Comparison of ENCODE assay signal across 14 cellular contexts in genomic region chr3:58164916-58165821, GRCh38. TPM values are rescaled to one million over a fixed set of nuclear protein-coding genes. Genes with fewer than 3 reads are reported as not detected.
A peak's percentile ranks its signal among the peaks of the same experiment; 100 is the strongest.
DNase-seq lines count a peak whose midpoint lies in the region; ATAC-seq, FAIRE-seq and TF ChIP-seq lines count a peak whose summit lies in the region.
"Had no signal": no experiment of that assay in that cellular context is flagged by ENCODE, and none has a peak within 500 bp of the region (broad histone marks: within the 10 kb centered on the region; RNA-seq: fewer than 3 reads in every experiment).

No MANE protein-coding gene starts in this region.

- peaks cover 72% of the 10 kb centered on the region for H3K4me1 ChIP-seq in HepG2 (ENCODE audit: insufficient read depth, low read length)
- peaks cover 34 to 48% of the 10 kb centered on the region in 2 donors for H3K4me1 ChIP-seq in thyroid gland

- no peak overlapping the region for H3K4me3 Mint-ChIP-seq in brain
- H3K4me3 Mint-ChIP-seq: stimulated activated memory B cell treated with anti-CD40 and anti-IgM and Interleukin-4, amounts not matched to agents 10 μg/mL and 1 μg/mL and 100 μg/mL, for 72 hours had no signal

- H3K27ac ChIP-seq in HepG2 (ENCODE audit: extremely low read length, insufficient read depth, low read length) (peak overlapping the region; percentile 42), thyroid gland (peak overlapping the region; percentile 89 to 95 (median 95))
- H3K27ac ChIP-seq: 22Rv1, SK-N-MC had no signal

- TF ChIP-seq EP300 in HepG2 (IDR thresholded peaks at IDR 0.05; ENCODE audit: low read depth in 2 of 2, low read length in 2 of 2) = no peak
- no peak for TF ChIP-seq EP300 in HepG2 (CRISPR knock-in tag; IDR thresholded peaks at IDR 0.05; ENCODE audit: borderline replicate concordance)

- no peaks in the 10 kb centered on the region for H3K79me2 ChIP-seq in HepG2 (ENCODE audit: insufficient read depth, low read length)

- H3K27ac Mint-ChIP-seq in brain = peak overlapping the region in 3 of 5 experiments; percentile 28 to 56 (median 42)
- H3K27ac Mint-ChIP-seq: stimulated activated memory B cell treated with anti-CD40 and anti-IgM and Interleukin-4, amounts not matched to agents 10 μg/mL and 1 μg/mL and 100 μg/mL, for 72 hours had no signal

- H3K36me3 ChIP-seq in HepG2 (replicated peaks in 1 of 2; ENCODE audit: control insufficient read depth in 1 of 2, insufficient read depth in 2 of 2, low read length in 2 of 2) = peaks cover 41 to 63% of the 10 kb centered on the region in 2 experiments
- H3K36me3 ChIP-seq in thyroid gland = peaks cover 19 to 25% of the 10 kb centered on the region in 2 donors

- TF ChIP-seq RAD21 in HepG2 (CRISPR knock-in tag; IDR thresholded peaks at IDR 0.05) = no peak

- intact Hi-C loops in HepG2 (cut with micrococcal nuclease; ENCODE audit: unreplicated experiment) = no loop called here
- intact Hi-C loops in thyroid gland (cut with DNase I) = no loop called here

- CTCF ChIA-PET in HepG2 (lab: Yijun Ruan, JAX; ENCODE audit: low intra/inter-chr PET ratio, low total read pairs) = no interaction called here

- no peak overlapping the region for H3K9ac ChIP-seq in HepG2 (ENCODE audit: insufficient read depth, low read depth, low read length)

- TF ChIP-seq CTCF in brain (conservative IDR thresholded peaks at IDR 0.05) (no peak), HepG2 (CRISPR knock-in tag; IDR thresholded peaks at IDR 0.05) (no peak), thyroid gland (IDR thresholded peaks at IDR 0.05) (no peak)

- ATAC-seq in HepG2 = peak; percentile 2; the same call in 1 of the 3 replicates
- ATAC-seq: stimulated activated memory B cell treated with anti-CD40 and anti-IgM and Interleukin-4, amounts not matched to agents 10 μg/mL and 1 μg/mL and 100 μg/mL, for 72 hours had no signal

- peaks cover 59% of the 10 kb centered on the region for H3K36me3 Mint-ChIP-seq in brain

- FAIRE-seq in HepG2 (lab: Jason Lieb, UNC) = no peak
- FAIRE-seq: bronchial epithelial cell had no signal

- DNase-seq in DMS 273 (lab: John Stamatoyannopoulos, UW; ENCODE audit: unreplicated experiment) (peak; percentile 11), DMS 273 treated with DMSO at 0.1 percent for 48 hours (lab: John Stamatoyannopoulos, UW) (no peak), HepG2 (ENCODE audit: low spot score) (peak; percentile 52), thyroid gland (peak; percentile 42 to 63), NCI-H128 (lab: John Stamatoyannopoulos, UW; ENCODE audit: unreplicated experiment) (no peak), HCEC 1CT (no peak)
- no peak for DNase-seq in activated naive CD4-positive, alpha-beta T cell treated with anti-CD3 and anti-CD28 coated beads, Interleukin-2, amount 50 U/mL, for 16 hours
- DNase-seq: GDM1 had no signal

- H3K9me3 Mint-ChIP-seq in brain = peaks cover 0 to 2% (median 0%) of the 10 kb centered on the region in 5 experiments
- H3K9me3 Mint-ChIP-seq: stimulated activated memory B cell treated with anti-CD40 and anti-IgM and Interleukin-4, amounts not matched to agents 10 μg/mL and 1 μg/mL and 100 μg/mL, for 72 hours had no signal

- no peaks in the 10 kb centered on the region; the same call in 1 of the 2 replicates for H4K20me1 ChIP-seq in HepG2 (ENCODE audit: insufficient read depth, low read length)

- H3K4me2 ChIP-seq in HepG2 (ENCODE audit: low read depth, low read length) = no peak overlapping the region

- H3K4me3 ChIP-seq in HepG2 (replicated peaks in 1 of 3; ENCODE audit: insufficient read depth in 1 of 3, low read depth in 2 of 3, low read length in 3 of 3) (no peak overlapping the region), thyroid gland (replicated peaks in 1 of 3) (no peak overlapping the region)
- H3K4me3 ChIP-seq: SK-N-MC had no signal

- H3K27me3 Mint-ChIP-seq in brain = no peaks in the 10 kb centered on the region
- H3K27me3 Mint-ChIP-seq: stimulated activated memory B cell treated with anti-CD40 and anti-IgM and Interleukin-4, amounts not matched to agents 10 μg/mL and 1 μg/mL and 100 μg/mL, for 72 hours had no signal

- BruUV-seq in HepG2 (replicated peaks; lab: Mats Ljungman, UMichigan) = no TSS peak

- H3K27me3 ChIP-seq in HepG2 (ENCODE audit: control insufficient read depth in 1 of 2, insufficient read depth in 2 of 2, low read length in 2 of 2) = no peaks in the 10 kb centered on the region
- no peaks in the 10 kb centered on the region for H3K27me3 ChIP-seq in thyroid gland

- 87% methylated on average over 8 of the region's 15 CpGs for WGBS in HepG2 (ENCODE audit: low lambda C conversion rate)
- WGBS in thyroid gland, 2 donors = 43 to 48% methylated on average over 13 of the region's 15 CpGs

- POLR2A ChIA-PET in HepG2 (lab: Yijun Ruan, JAX) = interaction anchor here (1.7 kb wide), 1 partner anchor 11 kb away, joined by 6 read pairs; no protein-coding TSS in a partner anchor

- no peaks in the 10 kb centered on the region for H3K9me3 ChIP-seq in HepG2 (ENCODE audit: low read length)
- no peaks in the 10 kb centered on the region for H3K9me3 ChIP-seq in thyroid gland

- H3K4me1 Mint-ChIP-seq in brain = peaks cover 35% of the 10 kb centered on the region
- H3K4me1 Mint-ChIP-seq: stimulated activated memory B cell treated with anti-CD40 and anti-IgM and Interleukin-4, amounts not matched to agents 10 μg/mL and 1 μg/mL and 100 μg/mL, for 72 hours had no signal

- in situ Hi-C loops in HepG2 (cut with HindIII; ENCODE audit: extremely low pct_ligation_motif_present, low pct_unique_long_range_greater_than_20kb) = no loop called here

- H2AFZ ChIP-seq in HepG2 (ENCODE audit: low read length) = no peak overlapping the region

- TF ChIP-seq POLR2A in HepG2 (IDR thresholded peaks at IDR 0.05; ENCODE audit: insufficient read depth in 1 of 2, low read depth in 2 of 2, low read length in 2 of 2) (no peak), thyroid gland (IDR thresholded peaks at IDR 0.05) (peak in 1 of 2 donors; percentile 21)

TF ChIP-seq in HepG2, 621 proteins besides CTCF, POLR2A, EP300 and RAD21 (continues in another document):
- TF ChIP-seq, protein P1, sequence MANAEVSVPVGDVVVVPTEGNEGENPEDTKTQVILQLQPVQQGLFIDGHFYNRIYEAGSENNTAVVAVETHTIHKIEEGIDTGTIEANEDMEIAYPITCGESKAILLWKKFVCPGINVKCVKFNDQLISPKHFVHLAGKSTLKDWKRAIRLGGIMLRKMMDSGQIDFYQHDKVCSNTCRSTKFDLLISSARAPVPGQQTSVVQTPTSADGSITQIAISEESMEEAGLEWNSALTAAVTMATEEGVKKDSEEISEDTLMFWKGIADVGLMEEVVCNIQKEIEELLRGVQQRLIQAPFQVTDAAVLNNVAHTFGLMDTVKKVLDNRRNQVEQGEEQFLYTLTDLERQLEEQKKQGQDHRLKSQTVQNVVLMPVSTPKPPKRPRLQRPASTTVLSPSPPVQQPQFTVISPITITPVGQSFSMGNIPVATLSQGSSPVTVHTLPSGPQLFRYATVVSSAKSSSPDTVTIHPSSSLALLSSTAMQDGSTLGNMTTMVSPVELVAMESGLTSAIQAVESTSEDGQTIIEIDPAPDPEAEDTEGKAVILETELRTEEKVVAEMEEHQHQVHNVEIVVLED (CRISPR knock-in tag; IDR thresholded peaks at IDR 0.05; ENCODE audit: borderline replicate concordance) = no peak

RNA-seq across cellular contexts. Expression of gene DNASE1L3, which starts 45.6 kb away (rescaled TPM):
- polyA plus RNA-seq in brain (ENCODE audit: insufficient read depth, low read depth, low replicate concordance) (0.80 TPM), HepG2 (2011; rRNA removed) (1.0 and 1.7 TPM in 2 replicates)
- total RNA-seq in HepG2 (2016; rRNA removed; fragmentation: Illumina TruSeq; extraction: Trizol) (0.55 and 0.86 TPM in 2 replicates), thyroid gland (10 to 100 TPM in 3 of 4 donors, 1 to 10 TPM in 1; 5.7 to 53.3 (median 14.1) TPM)
- 0.30 TPM in 1 of 2 replicates, not detected in the other for total RNA-seq in HepG2 (2016; cell fraction: cytosol; rRNA removed; fragmentation: Illumina TruSeq; extraction: Trizol; ENCODE audit: low read depth)
- total RNA-seq in HepG2 (2016; cell fraction: insoluble cytoplasmic fraction; rRNA removed; fragmentation: Illumina TruSeq; extraction: Trizol) = 0.61 and 0.73 TPM in 2 replicates
- total RNA-seq in HepG2 (2016; cell fraction: membrane; rRNA removed; fragmentation: Illumina TruSeq; extraction: Trizol) = 0.53 and 1.1 TPM in 2 replicates
- 0.22 TPM in 1 of 2 replicates, not detected in the other for total RNA-seq in HepG2 (2016; cell fraction: nucleus; rRNA removed; fragmentation: Illumina TruSeq; extraction: Trizol)
- 1.0 and 1.3 TPM in 2 replicates for polyA plus RNA-seq in HepG2 (2011; cell fraction: cytosol; rRNA removed)
- 0.43 and 0.51 TPM in 2 replicates for polyA plus RNA-seq in HepG2 (2011; cell fraction: nucleus; rRNA removed)
- polyA plus RNA-seq in HepG2 (2012) = 0.33 and 2.5 TPM in 2 replicates
- 0.27 and 0.35 TPM in 2 replicates for polyA plus RNA-seq in HepG2 (2016; cell fraction: cytosol; fragmentation: Illumina TruSeq; extraction: Trizol; ENCODE audit: low read depth)
- polyA plus RNA-seq in HepG2 (2016; cell fraction: insoluble cytoplasmic fraction; fragmentation: Illumina TruSeq; extraction: Trizol; ENCODE audit: low read depth) = 0.44 and 0.59 TPM in 2 replicates
- polyA plus RNA-seq in HepG2 (2016; cell fraction: membrane; fragmentation: Illumina TruSeq; extraction: Trizol; ENCODE audit: low read depth) = 0.34 and 0.37 TPM in 2 replicates
- polyA plus RNA-seq in HepG2 (2016; cell fraction: nucleus; fragmentation: Illumina TruSeq; extraction: Trizol; ENCODE audit: insufficient read depth, low read depth) = 0.55 TPM in 1 of 2 replicates, not detected in the other
- 0.14 and 1.8 TPM in 2 replicates for polyA minus RNA-seq in HepG2 (2011; rRNA and poly(A)+ RNA removed; ENCODE audit: low replicate concordance)
- polyA minus RNA-seq in HepG2 (2011; cell fraction: cytosol; rRNA and poly(A)+ RNA removed) = 0.88 TPM in 1 of 2 replicates, not detected in the other
- 0.77 and 0.87 TPM in 2 replicates for polyA minus RNA-seq in HepG2 (2011; cell fraction: nucleus; rRNA and poly(A)+ RNA removed)
- total RNA-seq: bronchial epithelial cell, LHCN-M2 had no signal

Comparison
In these comparisons a context has a peak if more than half of its experiments do, and no peak if none do; other contexts are left out.
1. DNase-seq: peak in DMS 273 (single experiment), HepG2 (single experiment) and thyroid gland (2 of 2); none in DMS 273 treated with DMSO at 0.1 percent for 48 hours (single experiment), NCI-H128 (single experiment), activated naive CD4-positive, alpha-beta T cell treated with anti-CD3 and anti-CD28 coated beads, Interleukin-2, amount 50 U/mL, for 16 hours (single experiment) and HCEC 1CT (single experiment).